In genomic region chr12:104694161-104694560, GRCh38 we compare ENCODE assay signal across 14 cellular contexts.
DNase-seq lines count a peak whose midpoint lies in the region; TF ChIP-seq lines count a peak whose summit lies in the region.
"Had no signal": no experiment of that assay in that cellular context is flagged by ENCODE, and none has a peak within 500 bp of the region (broad histone marks: within the 10 kb centered on the region; RNA-seq: fewer than 3 reads in every experiment).

No MANE protein-coding gene starts in this region.

- H3K4me2 ChIP-seq in osteoblast (ENCODE audit: insufficient read depth, low read length) = no peak overlapping the region

- H3K9me3 ChIP-seq in KOPT-K1 (ENCODE audit: insufficient read depth, low read length, poor library complexity, severe bottlenecking) (peaks cover 8% of the 10 kb centered on the region), osteoblast (ENCODE audit: low read depth, low read length) (no peaks in the 10 kb centered on the region)
- H3K9me3 ChIP-seq: transverse colon had no signal

- peak overlapping the region; percentile 19 for H3K4me3 Mint-ChIP-seq in activated CD4-positive, alpha-beta T cell treated with anti-CD3 and anti-CD28 coated beads, Interleukin-2, amount 10 ng/mL, durations not matched to agents 24 days and 14 days
- no peak overlapping the region for H3K4me3 Mint-ChIP-seq in brain

- H3K36me3 ChIP-seq in KOPT-K1 (ENCODE audit: insufficient read depth, low read length) (peaks cover 55% of the 10 kb centered on the region), osteoblast (ENCODE audit: insufficient read depth, low read length) (no peaks in the 10 kb centered on the region)
- H3K36me3 ChIP-seq: transverse colon had no signal

- intact Hi-C loops in activated CD4-positive, alpha-beta T cell treated with anti-CD3 and anti-CD28 coated beads, Interleukin-2, amount 10 ng/mL, durations not matched to agents 24 days and 14 days (cut with micrococcal nuclease) = loop anchor here (2.0 kb wide), 2 partner anchors 199 to 237 kb away; partner anchors contain the start of gene CHST11

- H3K4me3 ChIP-seq in osteoblast (ENCODE audit: insufficient read depth, low read length) = no peak overlapping the region
- H3K4me3 ChIP-seq: transverse colon had no signal

- no peak for DNase-seq in activated CD4-positive, alpha-beta T cell treated with anti-CD3 and anti-CD28 coated beads, Interleukin-2, amount 10 ng/mL, durations not matched to agents 24 days and 14 days
- DNase-seq in activated CD4-positive, alpha-beta T cell treated with anti-CD3 and anti-CD28 coated beads, Interleukin-2, amount 50 U/mL, for 4 hours = no peak
- DNase-seq in osteoblast (ENCODE audit: insufficient read length, low spot score, missing footprints) (no peak), SK-N-DZ (ENCODE audit: low spot score) (no peak), NCI-H774 (lab: John Stamatoyannopoulos, UW) (no peak), GDM1 (lab: John Stamatoyannopoulos, UW) (no peak)
- DNase-seq: hippocampal formation, NCI-H1930, NCI-H82, nucleus accumbens, transverse colon had no signal

- peak overlapping the region; percentile 65 for H3K27ac ChIP-seq in KOPT-K1 (ENCODE audit: low read depth, low read length, poor library complexity, severe bottlenecking)
- peak overlapping the region; percentile 80 for H3K27ac ChIP-seq in osteoblast (ENCODE audit: low read depth, low read length)
- H3K27ac ChIP-seq: epithelial cell of prostate, transverse colon had no signal

- H3K36me3 Mint-ChIP-seq in activated CD4-positive, alpha-beta T cell treated with anti-CD3 and anti-CD28 coated beads, Interleukin-2, amount 10 ng/mL, durations not matched to agents 24 days and 14 days (ENCODE audit: low read depth) = peaks cover 48% of the 10 kb centered on the region
- peaks cover 6% of the 10 kb centered on the region for H3K36me3 Mint-ChIP-seq in brain

- H3K27me3 Mint-ChIP-seq in activated CD4-positive, alpha-beta T cell treated with anti-CD3 and anti-CD28 coated beads, Interleukin-2, amount 10 ng/mL, durations not matched to agents 24 days and 14 days = peaks cover 2% of the 10 kb centered on the region
- H3K27me3 Mint-ChIP-seq in brain = no peaks in the 10 kb centered on the region

- H4K20me1 ChIP-seq in osteoblast (ENCODE audit: insufficient read depth, low read length) = no peaks in the 10 kb centered on the region

- peak overlapping the region; percentile 96 for H3K27ac Mint-ChIP-seq in activated CD4-positive, alpha-beta T cell treated with anti-CD3 and anti-CD28 coated beads, Interleukin-2, amount 10 ng/mL, durations not matched to agents 24 days and 14 days
- peak overlapping the region in 3 of 5 experiments; percentile 10 to 64 (median 24) for H3K27ac Mint-ChIP-seq in brain

- H3K4me1 Mint-ChIP-seq in activated CD4-positive, alpha-beta T cell treated with anti-CD3 and anti-CD28 coated beads, Interleukin-2, amount 10 ng/mL, durations not matched to agents 24 days and 14 days = peaks cover 72% of the 10 kb centered on the region
- H3K4me1 Mint-ChIP-seq in brain = peaks cover 23% of the 10 kb centered on the region

- TF ChIP-seq CTCF in brain (conservative IDR thresholded peaks at IDR 0.05) (no peak), osteoblast (IDR thresholded peaks at IDR 0.05; ENCODE audit: extremely low read depth, low read depth, low read length) (no peak)

- peaks cover 29% of the 10 kb centered on the region for H3K4me1 ChIP-seq in osteoblast (ENCODE audit: insufficient read depth, low read length)

- H3K79me2 ChIP-seq in osteoblast (ENCODE audit: insufficient read depth, low read length) = peaks cover 7% of the 10 kb centered on the region

- no peaks in the 10 kb centered on the region for H3K27me3 ChIP-seq in osteoblast (ENCODE audit: insufficient read depth, low read length)
- H3K27me3 ChIP-seq: transverse colon had no signal

- H2AFZ ChIP-seq in osteoblast (ENCODE audit: low read length) = no peak overlapping the region

- peaks cover 9% of the 10 kb centered on the region for H3K9me3 Mint-ChIP-seq in activated CD4-positive, alpha-beta T cell treated with anti-CD3 and anti-CD28 coated beads, Interleukin-2, amount 10 ng/mL, durations not matched to agents 24 days and 14 days
- peaks cover 0 to 12% (median 5%) of the 10 kb centered on the region in 5 experiments for H3K9me3 Mint-ChIP-seq in brain
